In genomic region chr11:107840120-107840479, GRCh38 we compare ENCODE assay signal across 8 cellular contexts. TPM values are rescaled to one million over a fixed set of nuclear protein-coding genes. Genes with fewer than 3 reads are reported as not detected.
DNase-seq lines count a peak whose midpoint lies in the region; ATAC-seq and TF ChIP-seq lines count a peak whose summit lies in the region.

No MANE protein-coding gene starts in this region.

- BruUV-seq in PC-9 (replicated peaks; lab: Mats Ljungman, UMichigan), result TSS peak; percentile 35

- CTCF ChIA-PET in PC-9 (lab: Charles Lee), result no interaction called here

- H3K79me2 ChIP-seq in PC-9 (ENCODE audit: low read depth), result peaks cover 77% of the 10 kb centered on the region

- DNase-seq in DMS79 (lab: John Stamatoyannopoulos, UW), result peak; percentile 62
- no peak for DNase-seq in PC-9
- DNase-seq in fibroblast of mammary gland (ENCODE audit: low read depth), result no peak
- DNase-seq in SKM-1 treated with dmso at 0.1 percent for 144 hours (lab: John Stamatoyannopoulos, UW; ENCODE audit: unreplicated experiment), result no peak
- no peak for DNase-seq in mucosa of gallbladder (ENCODE audit: low spot score)
- no peak for DNase-seq in RKO (ENCODE audit: low spot score)

- H3K27ac ChIP-seq in PC-9, result peak overlapping the region; percentile 93
- H3K27ac ChIP-seq in thymus (ENCODE audit: low read depth), result peak overlapping the region; percentile 70

- H3K4me1 ChIP-seq in PC-9 (replicated peaks; ENCODE audit: insufficient read depth) (peaks cover 75% of the 10 kb centered on the region), thymus (ENCODE audit: control insufficient read depth, insufficient read depth, low read length) (no peaks in the 10 kb centered on the region)

- peaks cover 10% of the 10 kb centered on the region; the same call in 1 of the 2 replicates for H4K20me1 ChIP-seq in PC-9 (ENCODE audit: insufficient read depth)

- no peaks in the 10 kb centered on the region for H3K36me3 ChIP-seq in PC-9 (ENCODE audit: low read depth)
- no peaks in the 10 kb centered on the region for H3K36me3 ChIP-seq in thymus (ENCODE audit: control insufficient read depth, insufficient read depth)

- no peak for TF ChIP-seq CTCF in PC-9 (conservative IDR thresholded peaks at IDR 0.05)
- no peak for TF ChIP-seq CTCF in fibroblast of mammary gland (conservative IDR thresholded peaks at IDR 0.05; ENCODE audit: control insufficient read depth, insufficient read depth, low read depth, low read length)

- H3K4me2 ChIP-seq in PC-9, result peak overlapping the region; percentile 73

- H3K9me3 ChIP-seq in PC-9 (ENCODE audit: insufficient read depth, low read depth) (no peaks in the 10 kb centered on the region), thymus (ENCODE audit: control insufficient read depth) (no peaks in the 10 kb centered on the region)

- peak; percentile 24 for ATAC-seq in GM21717 (IDR thresholded peaks at IDR 0.05; ENCODE audit: unreplicated experiment)

- WGBS in thymus, result 72% methylated on average over 2 of the region's 2 CpGs

- H3F3A ChIP-seq in PC-9 (ENCODE audit: insufficient read depth, low read depth), result peaks cover 59% of the 10 kb centered on the region

- H2AFZ ChIP-seq in PC-9, result no peak overlapping the region

- H3K4me3 ChIP-seq in PC-9, result peak overlapping the region; percentile 28; the same call in 1 of the 2 replicates
- H3K4me3 ChIP-seq in fibroblast of mammary gland (ENCODE audit: control insufficient read depth, low read depth, low read length), result peak overlapping the region; percentile 19
- no peak overlapping the region for H3K4me3 ChIP-seq in thymus (ENCODE audit: low read length)

- no peaks in the 10 kb centered on the region for H3K9me2 ChIP-seq in PC-9 (ENCODE audit: insufficient read depth)

- POLR2A ChIA-PET in PC-9 (lab: Charles Lee; ENCODE audit: unreplicated experiment), result no interaction called here

- intact Hi-C loops in PC-9 (cut with micrococcal nuclease; ENCODE audit: unreplicated experiment), result loop anchor here (1.0 kb wide), 2 partner anchors 9 to 19 kb away; no protein-coding TSS in a partner anchor

- H3K27me3 ChIP-seq in PC-9 (ENCODE audit: insufficient read depth, low read depth), result no peaks in the 10 kb centered on the region
- H3K27me3 ChIP-seq in thymus (ENCODE audit: control insufficient read depth, insufficient read depth), result no peaks in the 10 kb centered on the region

RNA-seq across cellular contexts. Expression of gene SLC35F2, which starts 18.5 kb away (rescaled TPM):
- 24.9 and 35.7 TPM in 2 replicates for total RNA-seq in PC-9 (2021)
- polyA plus RNA-seq in thymus, result 9.6 TPM
- 22.0 TPM for total RNA-seq in mucosa of gallbladder
